ENCODE assay signal across 9 cellular contexts in the genomic region with DNA sequence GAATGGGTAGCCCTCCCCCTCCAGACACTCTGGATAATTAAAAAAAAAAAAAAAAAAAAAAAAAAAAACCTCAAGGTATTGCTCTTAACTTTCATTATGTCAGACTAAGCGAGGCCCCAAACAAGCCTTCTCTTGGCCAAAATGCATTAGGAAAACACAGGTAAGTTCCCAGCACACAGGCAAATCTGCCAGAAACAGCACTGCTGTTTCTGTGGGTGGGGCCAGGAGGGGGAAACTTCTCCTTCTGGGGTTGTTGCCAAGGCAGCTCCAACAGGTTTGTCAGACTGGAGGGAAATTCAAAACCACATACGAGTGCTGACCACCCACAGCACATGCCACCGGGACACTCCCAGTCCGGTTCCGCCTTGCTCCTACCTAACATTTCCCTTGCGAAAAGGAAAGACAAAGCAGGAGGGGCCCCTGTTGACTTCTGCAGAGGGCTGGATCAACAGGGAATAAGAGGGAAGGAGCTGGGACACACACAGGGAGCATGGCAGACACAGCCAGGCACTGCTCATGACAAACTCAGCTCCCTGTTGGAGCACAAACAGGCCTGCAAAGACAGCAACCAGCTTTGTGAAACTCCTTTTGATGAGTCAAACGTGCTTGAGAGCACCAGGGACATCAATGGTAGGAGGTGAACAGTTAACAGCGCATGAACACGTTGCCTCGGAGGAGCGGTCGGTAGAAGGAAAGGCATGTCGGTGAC. TPM values are rescaled to one million over a fixed set of nuclear protein-coding genes. Genes with fewer than 3 reads are reported as not detected.
DNase-seq lines count a peak whose midpoint lies in the region; ATAC-seq, FAIRE-seq and TF ChIP-seq lines count a peak whose summit lies in the region.
"Had no signal": no experiment of that assay in that cellular context is flagged by ENCODE, and none has a peak within 500 bp of the region (broad histone marks: within the 10 kb centered on the region; RNA-seq: fewer than 3 reads in every experiment).

No MANE protein-coding gene starts in this region.

- CTCF ChIA-PET in AG04450 (lab: Charles Lee), result interaction anchor here (0.9 to 3.5 kb wide), 2 partner anchors 32 to 138 kb away, joined by 3 to 21 read pairs; no protein-coding TSS in a partner anchor
- CTCF ChIA-PET in GM12878 (lab: Yijun Ruan, JAX), result interaction anchor here (1.0 to 3.7 kb wide), 10 partner anchors 13 to 154 kb away, joined by 3 to 17 read pairs (median 6); no protein-coding TSS in a partner anchor

- no peak; the same call in 1 of the 2 replicates for TF ChIP-seq POLR2A in GM12878 (IDR thresholded peaks at IDR 0.05; ENCODE audit: low read depth, low read length)
- TF ChIP-seq POLR2A in right lobe of liver (IDR thresholded peaks at IDR 0.05), result no peak

- H4K20me1 ChIP-seq in GM12878 (ENCODE audit: control insufficient read depth, insufficient read depth), result no peaks in the 10 kb centered on the region

- in situ Hi-C loops in GM12878 (cut with MboI), result no loop called here

- H3K36me3 ChIP-seq in GM12878 (ENCODE audit: control insufficient read depth in 2 of 2, insufficient read depth in 2 of 2, low read length in 1 of 2) (peaks cover 31 to 47% of the 10 kb centered on the region in 2 experiments), right lobe of liver (peaks cover 0 to 59% (median 4%) of the 10 kb centered on the region in 4 donors)

- H3K9me3 Mint-ChIP-seq in stimulated activated memory B cell treated with anti-CD40 and anti-IgM and Interleukin-4, amounts not matched to agents 10 μg/mL and 1 μg/mL and 100 μg/mL, for 72 hours, result no peaks in the 10 kb centered on the region

- intact Hi-C loops in GM12878 (cut with micrococcal nuclease; ENCODE audit: unreplicated experiment), result loop anchor here (5.0 kb wide), 1 partner anchor 120 kb away; no protein-coding TSS in a partner anchor
- intact Hi-C loops in right lobe of liver (cut with DNase I), result no loop called here

- no peak for DNase-seq in AG04450 (ENCODE audit: low read depth, low spot score)
- peak; percentile 64 for DNase-seq in HS-27A (ENCODE audit: low read depth)
- DNase-seq in SW480 (ENCODE audit: low spot score), result peak; percentile 95
- peak; percentile 59 for DNase-seq in GM12878 (ENCODE audit: low read depth, low spot score)
- no peak for DNase-seq in right lobe of liver
- no peak for DNase-seq in NCI-H1436 treated with DMSO at 0.1 percent for 48 hours (lab: John Stamatoyannopoulos, UW)

- peak; percentile 42 for ATAC-seq in GM12878
- ATAC-seq in right lobe of liver, result no peak
- ATAC-seq in stimulated activated memory B cell treated with anti-CD40 and anti-IgM and Interleukin-4, amounts not matched to agents 10 μg/mL and 1 μg/mL and 100 μg/mL, for 72 hours, result peak; percentile 6
- no peak for ATAC-seq in HG03442 (IDR thresholded peaks at IDR 0.05; ENCODE audit: unreplicated experiment)

- peak overlapping the region; percentile 96 for H3K27ac Mint-ChIP-seq in stimulated activated memory B cell treated with anti-CD40 and anti-IgM and Interleukin-4, amounts not matched to agents 10 μg/mL and 1 μg/mL and 100 μg/mL, for 72 hours

- peaks cover 99% of the 10 kb centered on the region for H3K4me1 Mint-ChIP-seq in stimulated activated memory B cell treated with anti-CD40 and anti-IgM and Interleukin-4, amounts not matched to agents 10 μg/mL and 1 μg/mL and 100 μg/mL, for 72 hours

- peak overlapping the region; percentile 68 for H3K4me3 Mint-ChIP-seq in stimulated activated memory B cell treated with anti-CD40 and anti-IgM and Interleukin-4, amounts not matched to agents 10 μg/mL and 1 μg/mL and 100 μg/mL, for 72 hours

- no peaks in the 10 kb centered on the region for H3K27me3 Mint-ChIP-seq in stimulated activated memory B cell treated with anti-CD40 and anti-IgM and Interleukin-4, amounts not matched to agents 10 μg/mL and 1 μg/mL and 100 μg/mL, for 72 hours

- H2AFZ ChIP-seq in GM12878 (ENCODE audit: control insufficient read depth, low read depth, low read length), result no peak overlapping the region

- H3K27me3 ChIP-seq in AG04450 (ENCODE audit: control insufficient read depth, insufficient read depth, low read length), result no peaks in the 10 kb centered on the region
- no peaks in the 10 kb centered on the region for H3K27me3 ChIP-seq in GM12878 (replicated peaks in 1 of 2; ENCODE audit: control insufficient read depth in 2 of 2, insufficient read depth in 2 of 2, low read length in 1 of 2)
- no peaks in the 10 kb centered on the region for H3K27me3 ChIP-seq in right lobe of liver

- peaks cover 78% of the 10 kb centered on the region for H3K79me2 ChIP-seq in GM12878 (ENCODE audit: control insufficient read depth, insufficient read depth, low read length)

- FAIRE-seq in GM12878 (lab: Jason Lieb, UNC), result peak; percentile 31
- FAIRE-seq: islet of Langerhans had no signal

- SMC1A ChIA-PET in GM12878 (lab: Charles Lee; ENCODE audit: uncharacterized antibody, unreplicated experiment), result interaction anchor here (0.7 to 3.4 kb wide), 19 partner anchors 11 to 170 kb away, joined by 3 to 24 read pairs (median 5); a partner anchor contains a TSS

- no peak for TF ChIP-seq EP300 in GM12878 (IDR thresholded peaks at IDR 0.05; ENCODE audit: borderline replicate concordance in 1 of 2, control insufficient read depth in 1 of 2, low read depth in 2 of 2, low read length in 2 of 2)

- H3K27ac ChIP-seq in AG04450 (ENCODE audit: low read depth, low read length) (peak overlapping the region; percentile 100), GM12878 (ENCODE audit: control insufficient read depth, insufficient read depth) (peak overlapping the region; percentile 99), right lobe of liver (peak overlapping the region; percentile 54 to 88 (median 71))

- peak overlapping the region; percentile 83 for H3K9ac ChIP-seq in GM12878 (ENCODE audit: control insufficient read depth, insufficient read depth, low read length)

- WGBS in GM12878 (ENCODE audit: insufficient coverage, insufficient replicate concordance, low lambda C conversion rate, missing lambda C conversion rate), result under 1% methylated on average over 13 of the region's 13 CpGs
- WGBS in right lobe of liver (ENCODE audit: insufficient coverage, low coverage, low lambda C conversion rate, missing lambda C conversion rate), result 37% methylated on average over 4 of the region's 13 CpGs

- TF ChIP-seq CTCF in AG04450 (IDR thresholded peaks at IDR 0.05; ENCODE audit: low read depth, low read length) (no peak), GM12878 (IDR thresholded peaks at IDR 0.05 in 2 of 3, conservative IDR thresholded peaks at IDR 0.05 in 1 of 3; ENCODE audit: control insufficient read depth in 2 of 3, extremely low read depth in 1 of 3, insufficient read depth in 1 of 3, low read depth in 3 of 3, low read length in 3 of 3) (no peak), right lobe of liver (IDR thresholded peaks at IDR 0.05) (no peak)

- RAD21 ChIA-PET in GM12878 (lab: Charles Lee; ENCODE audit: unreplicated experiment), result interaction anchor here (0.7 to 3.0 kb wide), 11 partner anchors 27 to 138 kb away, joined by 3 to 40 read pairs (median 9); no protein-coding TSS in a partner anchor

- POLR2A ChIA-PET in AG04450 (lab: Yijun Ruan, JAX), result interaction anchor here (0.5 to 2.0 kb wide), 8 partner anchors 11 to 179 kb away, joined by 3 to 6 read pairs (median 5); a partner anchor contains a TSS
- POLR2A ChIA-PET in GM12878 (lab: Charles Lee), result interaction anchor here (0.7 to 3.8 kb wide), 11 partner anchors 11 to 1040 kb away, joined by 3 to 53 read pairs (median 4); a partner anchor contains a TSS

- H3K4me3 ChIP-seq in AG04450 (ENCODE audit: low read depth, low read length), result no peak overlapping the region
- peak overlapping the region; percentile 10; the same call in 1 of the 2 replicates for H3K4me3 ChIP-seq in GM12878
- H3K4me3 ChIP-seq in right lobe of liver, result no peak overlapping the region

- peaks cover 59% of the 10 kb centered on the region for H3K4me1 ChIP-seq in GM12878 (ENCODE audit: control insufficient read depth, insufficient read depth, low read length)
- peaks cover 0 to 68% (median 19%) of the 10 kb centered on the region in 4 donors for H3K4me1 ChIP-seq in right lobe of liver

- TF ChIP-seq RAD21 in GM12878 (IDR thresholded peaks at IDR 0.05; ENCODE audit: insufficient read depth, low read depth, low read length), result no peak

- peak overlapping the region; percentile 98 for H3K4me2 ChIP-seq in GM12878 (ENCODE audit: control insufficient read depth, insufficient read depth)

- no TSS peak for BruUV-seq in GM12878 (replicated peaks; lab: Mats Ljungman, UMichigan)

- H3K36me3 Mint-ChIP-seq in stimulated activated memory B cell treated with anti-CD40 and anti-IgM and Interleukin-4, amounts not matched to agents 10 μg/mL and 1 μg/mL and 100 μg/mL, for 72 hours, result peaks cover 83% of the 10 kb centered on the region

- H3K9me3 ChIP-seq in AG04450 (ENCODE audit: control insufficient read depth, insufficient read depth, low read length) (no peaks in the 10 kb centered on the region), GM12878 (replicated peaks; ENCODE audit: control insufficient read depth, insufficient read depth, low read length) (no peaks in the 10 kb centered on the region), right lobe of liver (no peaks in the 10 kb centered on the region)

TF ChIP-seq in GM12878, 131 proteins besides CTCF, POLR2A, EP300 and RAD21 (continues in another document):
- TF ChIP-seq, protein P1, sequence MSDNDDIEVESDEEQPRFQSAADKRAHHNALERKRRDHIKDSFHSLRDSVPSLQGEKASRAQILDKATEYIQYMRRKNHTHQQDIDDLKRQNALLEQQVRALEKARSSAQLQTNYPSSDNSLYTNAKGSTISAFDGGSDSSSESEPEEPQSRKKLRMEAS (IDR thresholded peaks at IDR 0.05; ENCODE audit: low read depth, low read length), result peak; percentile 72
- TF ChIP-seq KDM1A (IDR thresholded peaks at IDR 0.05; ENCODE audit: borderline replicate concordance), result no peak

RNA-seq across cellular contexts. Expression of a gene that starts 55.0 kb away (rescaled TPM):
- polyA plus RNA-seq in AG04450 (2011; rRNA removed), result 338 and 432 TPM in 2 replicates
- 1,487 and 1,729 TPM in 2 replicates for polyA minus RNA-seq in AG04450 (2011; rRNA and poly(A)+ RNA removed)
- total RNA-seq in GM12878 (2013; cell fraction: nucleolus; rRNA removed), result 209 and 215 TPM in 2 replicates
- total RNA-seq in GM12878 (2014; rRNA removed), result 185 and 216 TPM in 2 replicates
- 82.8 and 83.1 TPM in 2 replicates for total RNA-seq in GM12878 (2014; rRNA removed; fragmentation: Illumina TruSeq; extraction: Trizol)
- total RNA-seq in GM12878 (2021), result 497 and 525 TPM in 2 replicates
- polyA plus RNA-seq in GM12878 (2011; ENCODE audit: low read depth), result 79.9 TPM
- 42.4 and 98.6 TPM in 2 replicates for polyA plus RNA-seq in GM12878 (2011; rRNA removed)
- polyA plus RNA-seq in GM12878 (2011; cell fraction: cytosol; rRNA removed), result 51.0 and 59.8 TPM in 2 replicates
- 91.7 and 127 TPM in 2 replicates for polyA plus RNA-seq in GM12878 (2011; cell fraction: nucleus; rRNA removed)
- polyA plus RNA-seq in GM12878 (2012), result 154 and 166 TPM in 2 replicates
- polyA plus RNA-seq in GM12878 (2014; fragmentation: Illumina TruSeq; extraction: Trizol), result 123 and 125 TPM in 2 replicates
- polyA plus RNA-seq in GM12878 (2014; fragmentation: Nextera tagmentation; extraction: Ambion mirVana), result 1 to 10 TPM; 5.1 to 8.1 TPM
- 165 and 198 TPM in 2 replicates for polyA plus RNA-seq in GM12878 (2014; rRNA removed)
- polyA plus RNA-seq in GM12878 (2016; fragmentation: Nextera tagmentation; extraction: Ambion mirVana), result 100 to 1,000 TPM; 228 to 236 TPM
- 168 and 298 TPM in 2 replicates for polyA minus RNA-seq in GM12878 (2011; rRNA and poly(A)+ RNA removed)
- polyA minus RNA-seq in GM12878 (2011; cell fraction: cytosol; rRNA and poly(A)+ RNA removed), result 91.7 and 100 TPM in 2 replicates
- polyA minus RNA-seq in GM12878 (2011; cell fraction: nucleus; rRNA and poly(A)+ RNA removed), result 54.6 and 83.0 TPM in 2 replicates
- 100 to 1,000 TPM; 168 to 435 (median 222) TPM for total RNA-seq in right lobe of liver

Comparison
In these comparisons a context has a peak if more than half of its experiments do, and no peak if none do; other contexts are left out.
1. DNase-seq: peak in HS-27A (single experiment), SW480 (single experiment) and GM12878 (single experiment); none in AG04450 (single experiment), right lobe of liver (0 of 3) and NCI-H1436 treated with DMSO at 0.1 percent for 48 hours (single experiment).
2. ATAC-seq: peak in GM12878 (single experiment) and stimulated activated memory B cell treated with anti-CD40 and anti-IgM and Interleukin-4, amounts not matched to agents 10 μg/mL and 1 μg/mL and 100 μg/mL, for 72 hours (single experiment); none in right lobe of liver (0 of 4) and HG03442 (single experiment).
3. Peak in every context shown above with its lines, with median percentiles within 50 percentile points of each other: H3K27ac ChIP-seq.